24 cellular contexts compared by ENCODE assay signal in genomic region chr20:48285656-48286055, GRCh38.
DNase-seq lines count a peak whose midpoint lies in the region; TF ChIP-seq lines count a peak whose summit lies in the region.
"Had no signal": no experiment of that assay in that cellular context is flagged by ENCODE, and none has a peak within 500 bp of the region (broad histone marks: within the 10 kb centered on the region; RNA-seq: fewer than 3 reads in every experiment).

No MANE protein-coding gene starts in this region.

- peak overlapping the region; percentile 65 for H3K27ac Mint-ChIP-seq in glutamatergic neuron (ENCODE audit: unreplicated experiment)
- peak overlapping the region; percentile 84 for H3K27ac Mint-ChIP-seq in mesothelial cell of epicardium
- H3K27ac Mint-ChIP-seq: activated naive CD4-positive, alpha-beta T cell treated with anti-CD3 and anti-CD28 coated beads, Interleukin-2, amount 50 U/mL, for 72 hours; activated T-helper 2 cell treated with anti-CD3 and anti-CD28 coated beads, Interferon-gamma antibody, Interleukin-2, Interleukin-4, amounts not matched to agents 10 μg/mL and 5 μg/mL and 100 μg/mL, durations not matched to agents 14 hours and 24 hours and 36 hours had no signal

- H3K27me3 Mint-ChIP-seq in glutamatergic neuron (ENCODE audit: unreplicated experiment) (peaks cover under 1% of the 10 kb centered on the region), mesothelial cell of epicardium (ENCODE audit: low read depth) (peaks cover 2% of the 10 kb centered on the region)

- peak; percentile 45 for DNase-seq in NCI-H82 (lab: John Stamatoyannopoulos, UW)
- DNase-seq in NCI-H82 treated with DMSO at 0.1 percent for 48 hours (lab: John Stamatoyannopoulos, UW; ENCODE audit: unreplicated experiment): no peak
- no peak for DNase-seq in glutamatergic neuron
- no peak for DNase-seq in mesothelial cell of epicardium (ENCODE audit: low spot score in 2 of 2, unreplicated experiment in 2 of 2)
- DNase-seq in NCI-H2107 treated with DMSO at 0.1 percent for 48 hours (lab: John Stamatoyannopoulos, UW; ENCODE audit: unreplicated experiment): no peak
- no peak for DNase-seq in NCI-H1694 (lab: John Stamatoyannopoulos, UW)
- DNase-seq in DMS153 treated with DMSO at 0.1 percent for 48 hours (lab: John Stamatoyannopoulos, UW; ENCODE audit: unreplicated experiment): no peak
- no peak for DNase-seq in NCI-H187 treated with DMSO at 0.1 percent for 48 hours (lab: John Stamatoyannopoulos, UW)
- DNase-seq: activated CD4-positive, alpha-beta T cell treated with anti-CD3 and anti-CD28 coated beads for 4 hours; amygdala; H7; hypothalamus; KG1; left ventricle myocardium inferior; MG63; NCI-H1105 treated with DMSO at 0.1 percent for 48 hours; NCI-H345; stimulated activated CD4-positive, alpha-beta T cell treated with anti-CD3 and anti-CD28 coated beads, Interleukin-12 subunit alpha, Interleukin-12 subunit beta, amount 100 ng/mL, for 4 hours; stimulated activated CD4-positive, alpha-beta T cell treated with anti-CD3 and anti-CD28 coated beads, Interleukin-4, amount 100 ng/mL, for 24 hours; T1000; transverse colon; WERI-Rb-1 had no signal

- H3K9me3 Mint-ChIP-seq in glutamatergic neuron (ENCODE audit: unreplicated experiment) (peaks cover 5% of the 10 kb centered on the region), mesothelial cell of epicardium (no peaks in the 10 kb centered on the region)
- H3K9me3 Mint-ChIP-seq: activated naive CD4-positive, alpha-beta T cell treated with anti-CD3 and anti-CD28 coated beads, Interleukin-2, amount 50 U/mL, for 72 hours; activated T-helper 2 cell treated with anti-CD3 and anti-CD28 coated beads, Interferon-gamma antibody, Interleukin-2, Interleukin-4, amounts not matched to agents 10 μg/mL and 5 μg/mL and 100 μg/mL, durations not matched to agents 14 hours and 24 hours and 36 hours had no signal

- H3K36me3 Mint-ChIP-seq in glutamatergic neuron (ENCODE audit: unreplicated experiment) (peaks cover 5% of the 10 kb centered on the region), mesothelial cell of epicardium (no peaks in the 10 kb centered on the region)
- H3K36me3 Mint-ChIP-seq: activated naive CD4-positive, alpha-beta T cell treated with anti-CD3 and anti-CD28 coated beads, Interleukin-2, amount 50 U/mL, for 72 hours had no signal

- TF ChIP-seq CTCF in glutamatergic neuron (IDR thresholded peaks at IDR 0.05; ENCODE audit: partially characterized antibody, unreplicated experiment) (no peak), mesothelial cell of epicardium (IDR thresholded peaks at IDR 0.05; ENCODE audit: unreplicated experiment) (no peak)

- no peak overlapping the region for H3K4me3 Mint-ChIP-seq in glutamatergic neuron (ENCODE audit: unreplicated experiment)
- H3K4me3 Mint-ChIP-seq in mesothelial cell of epicardium: no peak overlapping the region

- H3K4me1 Mint-ChIP-seq in glutamatergic neuron (ENCODE audit: low read depth, unreplicated experiment) (peaks cover 50% of the 10 kb centered on the region), mesothelial cell of epicardium (peaks cover 29% of the 10 kb centered on the region)
